Comparison of ENCODE assay signal across 23 cellular contexts in the genomic region with DNA sequence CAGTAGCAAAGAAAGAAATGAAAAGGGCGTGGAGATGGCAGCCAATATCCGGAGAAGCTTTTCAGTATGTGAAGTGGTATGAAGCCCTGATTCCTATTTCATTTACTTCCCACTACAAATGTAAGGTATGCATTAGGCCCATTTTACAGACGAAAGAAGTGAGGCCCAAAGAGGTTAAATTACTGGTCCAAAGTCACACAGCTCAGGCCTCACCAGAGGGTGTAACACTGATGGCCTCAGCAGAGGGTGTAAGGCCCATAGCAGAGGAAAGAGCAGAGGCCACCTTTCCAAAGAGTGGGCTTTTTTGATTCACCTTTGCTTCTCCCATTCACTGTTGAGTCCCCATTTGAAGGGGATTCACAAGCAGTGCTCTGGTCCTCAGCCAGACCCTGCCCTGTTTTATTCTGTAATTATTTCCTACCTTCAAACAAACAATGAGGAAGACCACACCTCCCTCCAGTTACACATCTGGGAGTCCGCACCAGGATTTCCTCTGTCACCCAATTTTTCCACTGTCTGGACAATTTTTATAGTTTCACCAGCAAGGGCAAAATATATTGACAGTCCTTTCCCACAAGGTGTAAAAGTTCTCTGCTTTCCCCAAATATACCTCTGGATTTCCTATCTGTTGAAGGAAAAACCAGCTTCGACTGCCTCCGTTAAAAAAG.
"Had no signal": no experiment of that assay in that cellular context is flagged by ENCODE, and none has a peak within 500 bp of the region (broad histone marks: within the 10 kb centered on the region; RNA-seq: fewer than 3 reads in every experiment).

No MANE protein-coding gene starts in this region.

- H3K4me2 ChIP-seq: hepatocyte had no signal

- H3K4me3 ChIP-seq: cardiac muscle cell, hepatocyte, ovary, prostate gland, right atrium auricular region had no signal

- H2AFZ ChIP-seq: hepatocyte had no signal

- DNase-seq: activated CD4-positive, alpha-beta T cell treated with anti-CD3 and anti-CD28 coated beads, Interleukin-2, amount 50 U/mL, for 4 hours; activated CD8-positive, alpha-beta memory T cell treated with anti-CD3 and anti-CD28 coated beads for 24 hours; activated CD8-positive, alpha-beta memory T cell treated with anti-CD3 and anti-CD28 coated beads, Interleukin-2, amount 50 U/mL, for 4 hours; activated naive CD4-positive, alpha-beta T cell treated with anti-CD3 and anti-CD28 coated beads for 36 hours; activated T-cell treated with anti-CD3 and anti-CD28 coated beads, Interleukin-2, amount 50 U/mL, for 4 hours; amygdala; cortex of kidney; immature natural killer cell; naive thymus-derived CD8-positive, alpha-beta T cell; ovary; stimulated activated CD4-positive, alpha-beta T cell treated with anti-CD3 and anti-CD28 coated beads, Interleukin-12 subunit alpha, Interleukin-12 subunit beta, amount 100 ng/mL, for 4 hours; stimulated activated CD4-positive, alpha-beta T cell treated with anti-CD3 and anti-CD28 coated beads, Interleukin-4, amount 100 ng/mL, for 4 hours; T-helper 1 cell; WERI-Rb-1 had no signal

- H3K9me3 Mint-ChIP-seq: activated naive CD4-positive, alpha-beta T cell treated with anti-CD3 and anti-CD28 coated beads for 36 hours; activated T-cell treated with anti-CD3 and anti-CD28 coated beads, Interleukin-2, amount 50 U/mL, for 4 hours; immature natural killer cell; stimulated activated naive CD8-positive, alpha-beta T cell treated with anti-CD3 and anti-CD28 coated beads, Interleukin-15, Interleukin-2, amounts not matched to agents 100 ng/mL and 50 ng/mL, for 24 hours; type B pancreatic cell had no signal

- ATAC-seq: activated T-cell treated with anti-CD3 and anti-CD28 coated beads, Interleukin-2, amount 50 U/mL, for 4 hours; left lobe of liver; naive thymus-derived CD8-positive, alpha-beta T cell had no signal

- H3K27me3 Mint-ChIP-seq: type B pancreatic cell had no signal

- H3K4me3 Mint-ChIP-seq: activated naive CD4-positive, alpha-beta T cell treated with anti-CD3 and anti-CD28 coated beads for 36 hours; activated T-cell treated with anti-CD3 and anti-CD28 coated beads, Interleukin-2, amount 50 U/mL, for 4 hours; immature natural killer cell; naive thymus-derived CD8-positive, alpha-beta T cell; stimulated activated naive CD8-positive, alpha-beta T cell treated with anti-CD3 and anti-CD28 coated beads, Interleukin-15, Interleukin-2, amounts not matched to agents 100 ng/mL and 50 ng/mL, for 24 hours had no signal

- H3K36me3 ChIP-seq: cardiac muscle cell, ovary, prostate gland, right atrium auricular region, WERI-Rb-1 had no signal

- FAIRE-seq: TTC549 had no signal

- H3K27me3 ChIP-seq: cardiac muscle cell, foreskin keratinocyte, hepatocyte, ovary, right atrium auricular region had no signal

- H3K27ac Mint-ChIP-seq: activated naive CD4-positive, alpha-beta T cell treated with anti-CD3 and anti-CD28 coated beads for 36 hours; naive thymus-derived CD8-positive, alpha-beta T cell; stimulated activated naive CD8-positive, alpha-beta T cell treated with anti-CD3 and anti-CD28 coated beads, Interleukin-15, Interleukin-2, amounts not matched to agents 100 ng/mL and 50 ng/mL, for 24 hours had no signal

- H3K9me3 ChIP-seq: ovary, prostate gland, right atrium auricular region had no signal

- H3K36me3 Mint-ChIP-seq: naive thymus-derived CD8-positive, alpha-beta T cell had no signal

- H3K27ac ChIP-seq: cardiac muscle cell, foreskin keratinocyte, hepatocyte, ovary, right atrium auricular region had no signal
